In the genomic region with DNA sequence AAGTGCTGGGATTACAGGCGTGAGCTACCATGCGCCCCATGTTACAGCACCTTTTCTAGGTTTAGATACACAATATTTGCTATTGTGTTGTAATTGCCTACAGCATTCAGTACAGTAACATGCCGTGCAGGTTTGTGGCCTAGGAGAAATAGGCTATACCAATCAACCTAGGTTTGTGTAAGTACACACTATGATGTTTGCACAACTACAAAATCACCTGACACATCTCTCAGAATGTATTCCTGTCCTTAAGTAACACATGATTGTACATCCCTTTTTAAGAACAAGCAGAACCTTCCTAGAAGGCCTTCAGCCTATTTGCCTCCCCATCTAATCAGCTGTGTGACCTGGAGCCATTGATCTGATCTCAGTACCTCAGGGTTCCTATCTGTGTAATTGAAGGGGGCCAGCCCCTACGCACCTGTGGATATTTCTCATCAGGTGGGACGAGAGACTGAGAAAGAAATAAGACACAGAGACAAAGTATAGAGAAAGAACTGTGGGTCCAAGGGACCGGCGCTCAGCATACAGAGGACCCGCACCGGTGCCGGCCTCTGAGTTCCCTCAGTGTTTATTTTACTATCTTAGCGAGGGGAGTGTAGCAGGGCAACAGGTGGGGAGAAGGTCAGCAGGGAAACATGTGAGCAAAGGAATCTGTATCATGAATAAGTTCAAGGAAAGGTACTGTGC, we compare ENCODE assay signal across 1 cellular context.
TF ChIP-seq lines count a peak whose summit lies in the region.

No MANE protein-coding gene starts in this region.

TF ChIP-seq in HEK293, 187 proteins besides CTCF, POLR2A, EP300 and RAD21 (continued from another document):
- 0 out of 2 replicates have a peak, but pooled peaks have one; percentile 15 for TF ChIP-seq SCRT1 (tag by site-specific recombination; IDR thresholded peaks at IDR 0.05; ENCODE audit: borderline replicate concordance)
- no peak for TF ChIP-seq ZNF660 (tag by site-specific recombination; IDR thresholded peaks at IDR 0.05)
- TF ChIP-seq, protein P1, sequence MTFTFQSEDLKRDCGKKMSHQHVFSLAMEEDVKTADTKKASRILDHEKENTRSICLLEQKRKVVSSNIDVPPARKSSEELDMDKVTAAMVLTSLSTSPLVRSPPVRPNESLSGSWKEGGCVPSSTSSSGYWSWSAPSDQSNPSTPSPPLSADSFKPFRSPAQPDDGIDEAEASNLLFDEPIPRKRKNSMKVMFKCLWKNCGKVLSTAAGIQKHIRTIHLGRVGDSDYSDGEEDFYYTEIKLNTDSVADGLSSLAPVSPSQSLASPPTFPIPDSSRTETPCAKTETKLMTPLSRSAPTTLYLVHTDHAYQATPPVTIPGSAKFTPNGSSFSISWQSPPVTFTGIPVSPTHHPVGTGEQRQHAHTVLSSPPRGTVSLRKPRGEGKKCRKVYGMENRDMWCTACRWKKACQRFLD (tag by site-specific recombination; IDR thresholded peaks at IDR 0.05) = no peak
- TF ChIP-seq, protein P2, sequence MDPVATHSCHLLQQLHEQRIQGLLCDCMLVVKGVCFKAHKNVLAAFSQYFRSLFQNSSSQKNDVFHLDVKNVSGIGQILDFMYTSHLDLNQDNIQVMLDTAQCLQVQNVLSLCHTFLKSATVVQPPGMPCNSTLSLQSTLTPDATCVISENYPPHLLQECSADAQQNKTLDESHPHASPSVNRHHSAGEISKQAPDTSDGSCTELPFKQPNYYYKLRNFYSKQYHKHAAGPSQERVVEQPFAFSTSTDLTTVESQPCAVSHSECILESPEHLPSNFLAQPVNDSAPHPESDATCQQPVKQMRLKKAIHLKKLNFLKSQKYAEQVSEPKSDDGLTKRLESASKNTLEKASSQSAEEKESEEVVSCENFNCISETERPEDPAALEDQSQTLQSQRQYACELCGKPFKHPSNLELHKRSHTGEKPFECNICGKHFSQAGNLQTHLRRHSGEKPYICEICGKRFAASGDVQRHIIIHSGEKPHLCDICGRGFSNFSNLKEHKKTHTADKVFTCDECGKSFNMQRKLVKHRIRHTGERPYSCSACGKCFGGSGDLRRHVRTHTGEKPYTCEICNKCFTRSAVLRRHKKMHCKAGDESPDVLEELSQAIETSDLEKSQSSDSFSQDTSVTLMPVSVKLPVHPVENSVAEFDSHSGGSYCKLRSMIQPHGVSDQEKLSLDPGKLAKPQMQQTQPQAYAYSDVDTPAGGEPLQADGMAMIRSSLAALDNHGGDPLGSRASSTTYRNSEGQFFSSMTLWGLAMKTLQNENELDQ (tag by site-specific recombination; IDR thresholded peaks at IDR 0.05; ENCODE audit: low read depth) = no peak
- no peak for TF ChIP-seq ZNF184 (tag by site-specific recombination; IDR thresholded peaks at IDR 0.05)
- TF ChIP-seq ZBTB21 (tag by site-specific recombination; IDR thresholded peaks at IDR 0.05) = no peak
